In the genomic region with DNA sequence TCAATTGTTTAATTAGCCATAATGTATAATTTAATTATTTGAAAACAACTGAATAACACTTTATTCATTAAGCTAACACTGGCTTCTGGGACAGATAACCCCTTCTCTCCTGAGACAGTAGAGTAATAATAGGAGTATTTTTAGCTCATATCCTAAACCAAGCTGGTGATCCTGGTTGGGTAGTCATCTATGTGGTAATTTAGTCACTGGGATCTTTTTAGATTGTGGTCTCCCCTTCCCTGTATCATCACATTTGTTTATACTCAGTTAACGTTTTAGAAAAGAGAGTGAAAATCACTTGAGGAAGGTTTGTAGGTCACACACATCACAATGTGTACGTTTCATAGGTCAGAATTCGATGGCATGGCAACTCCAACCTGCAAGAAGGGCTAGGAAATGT, we compare ENCODE assay signal across 23 cellular contexts.
"Had no signal": no experiment of that assay in that cellular context is flagged by ENCODE, and none has a peak within 500 bp of the region (broad histone marks: within the 10 kb centered on the region; RNA-seq: fewer than 3 reads in every experiment).

No MANE protein-coding gene starts in this region.

- ATAC-seq: gastrocnemius medialis; left ventricle myocardium superior; mucosa of descending colon; naive thymus-derived CD8-positive, alpha-beta T cell; psoas muscle; right cardiac atrium had no signal

- H3K27ac ChIP-seq: gastrocnemius medialis, psoas muscle, sigmoid colon, skin epidermis, spleen, stomach, thyroid gland had no signal

- H3K4me3 ChIP-seq: gastrocnemius medialis, lung, mucosa of descending colon, psoas muscle, sigmoid colon, skin epidermis, spleen, stomach, thyroid gland had no signal

- H3K4me1 ChIP-seq: gastrocnemius medialis, psoas muscle, spleen, stomach, thyroid gland had no signal

- H3K9me3 ChIP-seq: gastrocnemius medialis, mucosa of descending colon, psoas muscle, sigmoid colon, stomach, thyroid gland had no signal

- H3K36me3 ChIP-seq: gastrocnemius medialis, sigmoid colon, spleen, stomach, thyroid gland had no signal

- H3K27me3 ChIP-seq: gastrocnemius medialis, sigmoid colon, spleen, stomach, thyroid gland had no signal

- DNase-seq: cerebellar nuclear complex; cortex of kidney; effector CD4-positive, alpha-beta T cell; foreskin fibroblast; gastrocnemius medialis; head of caudate nucleus; left ventricle myocardium superior; mesenchymal stem cell; mucosa of descending colon; naive thymus-derived CD8-positive, alpha-beta T cell; nephron progenitor cell; nucleus accumbens; psoas muscle; right cardiac atrium; sigmoid colon; spleen; stimulated activated CD4-positive, alpha-beta T cell treated with anti-CD3 and anti-CD28 coated beads, Interleukin-4, amount 100 ng/mL, for 1 hour; stimulated activated CD8-positive, alpha-beta memory T cell treated with anti-CD3 and anti-CD28 coated beads, Interleukin-4, amount 100 ng/mL, for 48 hours; stimulated activated naive CD4-positive, alpha-beta T cell; stomach; thyroid gland had no signal
